1 cellular context compared by ENCODE assay signal in the genomic region with DNA sequence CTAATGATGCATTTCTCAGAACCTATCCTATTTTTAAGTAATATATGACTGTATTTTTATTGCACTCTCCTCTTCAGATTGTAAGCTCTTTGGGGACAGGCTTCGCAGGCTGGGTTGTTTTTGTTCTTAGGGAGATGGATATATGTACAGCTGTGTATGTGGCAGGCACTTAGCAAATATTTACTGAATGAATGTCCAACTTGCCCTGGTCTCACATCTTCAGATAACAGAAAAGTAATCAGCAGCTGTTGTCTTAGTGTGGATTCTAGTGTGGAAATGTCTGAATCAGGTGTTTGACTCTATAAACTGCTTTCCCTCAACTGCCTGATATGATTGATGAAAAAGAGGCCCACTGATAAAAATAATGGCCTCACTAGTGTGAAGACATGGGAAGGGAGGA.
TF ChIP-seq lines count a peak whose summit lies in the region.

No MANE protein-coding gene starts in this region.

TF ChIP-seq in HepG2, 621 proteins besides CTCF, POLR2A, EP300 and RAD21 (continues in another document):
- TF ChIP-seq CBX1 (IDR thresholded peaks at IDR 0.05; ENCODE audit: low read depth) (no peak), ETV5 (CRISPR knock-in tag; IDR thresholded peaks at IDR 0.05; ENCODE audit: borderline replicate concordance) (peak; percentile 55; the same call in 1 of the 2 replicates), HNF1B (CRISPR knock-in tag; IDR thresholded peaks at IDR 0.05) (peak; percentile 77), FOXA1 (IDR thresholded peaks at IDR 0.05) (peak; percentile 60), FOXA1 (CRISPR knock-in tag; IDR thresholded peaks at IDR 0.05) (peak; percentile 84), ZSCAN12 (CRISPR knock-in tag; IDR thresholded peaks at IDR 0.05) (no peak), MAZ (IDR thresholded peaks at IDR 0.05; ENCODE audit: borderline replicate concordance, low read depth, low read length) (no peak), MAZ (CRISPR knock-in tag; IDR thresholded peaks at IDR 0.05; ENCODE audit: low read depth) (0 out of 2 replicates have a peak, but pooled peaks have one; percentile 36), TCF7L2 (IDR thresholded peaks at IDR 0.05; ENCODE audit: low read depth, low read length) (no peak), IRF2 (CRISPR knock-in tag; IDR thresholded peaks at IDR 0.05) (0 out of 2 replicates have a peak, but pooled peaks have one; percentile 30), ZHX2 (IDR thresholded peaks at IDR 0.05; ENCODE audit: low read depth) (no peak), ZHX2 (CRISPR knock-in tag; IDR thresholded peaks at IDR 0.05; ENCODE audit: borderline replicate concordance) (no peak), ZFP1 (CRISPR knock-in tag; IDR thresholded peaks at IDR 0.05) (0 out of 2 replicates have a peak, but pooled peaks have one; percentile 38), PHF21A (CRISPR knock-in tag; IDR thresholded peaks at IDR 0.05) (peak; percentile 62), FOXK1 (CRISPR knock-in tag; IDR thresholded peaks at IDR 0.05; ENCODE audit: borderline replicate concordance, low read depth) (peak; percentile 92), SP140L (CRISPR knock-in tag; IDR thresholded peaks at IDR 0.05; ENCODE audit: borderline replicate concordance) (no peak), NCOA2 (CRISPR knock-in tag; IDR thresholded peaks at IDR 0.05) (peak; percentile 77), THAP11 (CRISPR knock-in tag; IDR thresholded peaks at IDR 0.05) (0 out of 2 replicates have a peak, but pooled peaks have one; percentile 38), ZNF670 (CRISPR knock-in tag; IDR thresholded peaks at IDR 0.05; ENCODE audit: borderline replicate concordance) (peak; percentile 73; the same call in 1 of the 2 replicates), ZNF747 (CRISPR knock-in tag; IDR thresholded peaks at IDR 0.05; ENCODE audit: borderline replicate concordance) (peak; percentile 55; the same call in 1 of the 2 replicates), NCOA1 (CRISPR knock-in tag; IDR thresholded peaks at IDR 0.05) (no peak), TFAP4 (IDR thresholded peaks at IDR 0.05; ENCODE audit: borderline replicate concordance, low read depth) (peak; percentile 95), MTF1 (CRISPR knock-in tag; IDR thresholded peaks at IDR 0.05) (no peak), HHEX (CRISPR knock-in tag; IDR thresholded peaks at IDR 0.05) (0 out of 2 replicates have a peak, but pooled peaks have one; percentile 46), MXD1 (CRISPR knock-in tag; IDR thresholded peaks at IDR 0.05) (no peak), MEIS2 (CRISPR knock-in tag; IDR thresholded peaks at IDR 0.05) (peak; percentile 76; the same call in 1 of the 2 replicates), ZNF780A (CRISPR knock-in tag; IDR thresholded peaks at IDR 0.05) (no peak), ATAD3A (CRISPR knock-in tag; IDR thresholded peaks at IDR 0.05) (no peak), SOX6 (IDR thresholded peaks at IDR 0.05) (no peak), SOX6 (CRISPR knock-in tag; IDR thresholded peaks at IDR 0.05) (peak; percentile 83), KLF9 (CRISPR knock-in tag; IDR thresholded peaks at IDR 0.05; ENCODE audit: low read depth) (no peak), ZNF878 (CRISPR knock-in tag; IDR thresholded peaks at IDR 0.05) (peak; percentile 91; the same call in 1 of the 2 replicates), SAP130 (CRISPR knock-in tag; IDR thresholded peaks at IDR 0.05; ENCODE audit: low read depth) (peak; percentile 80), ZNF644 (CRISPR knock-in tag; IDR thresholded peaks at IDR 0.05; ENCODE audit: low read depth) (0 out of 2 replicates have a peak, but pooled peaks have one; percentile 26), FOXA3 (CRISPR knock-in tag; IDR thresholded peaks at IDR 0.05) (peak; percentile 97), FOXP1 (IDR thresholded peaks at IDR 0.05) (peak; percentile 31; the same call in 1 of the 2 replicates), FOXP1 (CRISPR knock-in tag; IDR thresholded peaks at IDR 0.05) (peak; percentile 93), ZNF484 (CRISPR knock-in tag; IDR thresholded peaks at IDR 0.05; ENCODE audit: borderline replicate concordance, low read depth) (no peak), PITX1 (CRISPR knock-in tag; IDR thresholded peaks at IDR 0.05) (peak; percentile 71; the same call in 1 of the 2 replicates), CCDC6 (CRISPR knock-in tag; IDR thresholded peaks at IDR 0.05) (peak; percentile 56; the same call in 1 of the 2 replicates)
- TF ChIP-seq, protein P1, sequence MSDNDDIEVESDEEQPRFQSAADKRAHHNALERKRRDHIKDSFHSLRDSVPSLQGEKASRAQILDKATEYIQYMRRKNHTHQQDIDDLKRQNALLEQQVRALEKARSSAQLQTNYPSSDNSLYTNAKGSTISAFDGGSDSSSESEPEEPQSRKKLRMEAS (IDR thresholded peaks at IDR 0.05), result 0 out of 2 replicates have a peak, but pooled peaks have one; percentile 15
- TF ChIP-seq, protein P2, sequence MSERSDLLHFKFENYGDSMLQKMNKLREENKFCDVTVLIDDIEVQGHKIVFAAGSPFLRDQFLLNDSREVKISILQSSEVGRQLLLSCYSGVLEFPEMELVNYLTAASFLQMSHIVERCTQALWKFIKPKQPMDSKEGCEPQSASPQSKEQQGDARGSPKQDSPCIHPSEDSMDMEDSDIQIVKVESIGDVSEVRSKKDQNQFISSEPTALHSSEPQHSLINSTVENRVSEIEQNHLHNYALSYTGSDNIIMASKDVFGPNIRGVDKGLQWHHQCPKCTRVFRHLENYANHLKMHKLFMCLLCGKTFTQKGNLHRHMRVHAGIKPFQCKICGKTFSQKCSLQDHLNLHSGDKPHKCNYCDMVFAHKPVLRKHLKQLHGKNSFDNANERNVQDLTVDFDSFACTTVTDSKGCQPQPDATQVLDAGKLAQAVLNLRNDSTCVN (CRISPR knock-in tag; IDR thresholded peaks at IDR 0.05; ENCODE audit: borderline replicate concordance), result no peak
- TF ChIP-seq, protein P3, sequence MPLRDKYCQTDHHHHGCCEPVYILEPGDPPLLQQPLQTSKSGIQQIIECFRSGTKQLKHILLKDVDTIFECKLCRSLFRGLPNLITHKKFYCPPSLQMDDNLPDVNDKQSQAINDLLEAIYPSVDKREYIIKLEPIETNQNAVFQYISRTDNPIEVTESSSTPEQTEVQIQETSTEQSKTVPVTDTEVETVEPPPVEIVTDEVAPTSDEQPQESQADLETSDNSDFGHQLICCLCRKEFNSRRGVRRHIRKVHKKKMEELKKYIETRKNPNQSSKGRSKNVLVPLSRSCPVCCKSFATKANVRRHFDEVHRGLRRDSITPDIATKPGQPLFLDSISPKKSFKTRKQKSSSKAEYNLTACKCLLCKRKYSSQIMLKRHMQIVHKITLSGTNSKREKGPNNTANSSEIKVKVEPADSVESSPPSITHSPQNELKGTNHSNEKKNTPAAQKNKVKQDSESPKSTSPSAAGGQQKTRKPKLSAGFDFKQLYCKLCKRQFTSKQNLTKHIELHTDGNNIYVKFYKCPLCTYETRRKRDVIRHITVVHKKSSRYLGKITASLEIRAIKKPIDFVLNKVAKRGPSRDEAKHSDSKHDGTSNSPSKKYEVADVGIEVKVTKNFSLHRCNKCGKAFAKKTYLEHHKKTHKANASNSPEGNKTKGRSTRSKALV (CRISPR knock-in tag; IDR thresholded peaks at IDR 0.05), result peak; percentile 32; the same call in 1 of the 2 replicates
- TF ChIP-seq, protein P4, sequence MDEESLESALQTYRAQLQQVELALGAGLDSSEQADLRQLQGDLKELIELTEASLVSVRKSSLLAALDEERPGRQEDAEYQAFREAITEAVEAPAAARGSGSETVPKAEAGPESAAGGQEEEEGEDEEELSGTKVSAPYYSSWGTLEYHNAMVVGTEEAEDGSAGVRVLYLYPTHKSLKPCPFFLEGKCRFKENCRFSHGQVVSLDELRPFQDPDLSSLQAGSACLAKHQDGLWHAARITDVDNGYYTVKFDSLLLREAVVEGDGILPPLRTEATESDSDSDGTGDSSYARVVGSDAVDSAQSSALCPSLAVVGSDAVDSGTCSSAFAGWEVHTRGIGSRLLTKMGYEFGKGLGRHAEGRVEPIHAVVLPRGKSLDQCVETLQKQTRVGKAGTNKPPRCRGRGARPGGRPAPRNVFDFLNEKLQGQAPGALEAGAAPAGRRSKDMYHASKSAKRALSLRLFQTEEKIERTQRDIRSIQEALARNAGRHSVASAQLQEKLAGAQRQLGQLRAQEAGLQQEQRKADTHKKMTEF (CRISPR knock-in tag; IDR thresholded peaks at IDR 0.05), result peak; percentile 78
- TF ChIP-seq, protein P5, sequence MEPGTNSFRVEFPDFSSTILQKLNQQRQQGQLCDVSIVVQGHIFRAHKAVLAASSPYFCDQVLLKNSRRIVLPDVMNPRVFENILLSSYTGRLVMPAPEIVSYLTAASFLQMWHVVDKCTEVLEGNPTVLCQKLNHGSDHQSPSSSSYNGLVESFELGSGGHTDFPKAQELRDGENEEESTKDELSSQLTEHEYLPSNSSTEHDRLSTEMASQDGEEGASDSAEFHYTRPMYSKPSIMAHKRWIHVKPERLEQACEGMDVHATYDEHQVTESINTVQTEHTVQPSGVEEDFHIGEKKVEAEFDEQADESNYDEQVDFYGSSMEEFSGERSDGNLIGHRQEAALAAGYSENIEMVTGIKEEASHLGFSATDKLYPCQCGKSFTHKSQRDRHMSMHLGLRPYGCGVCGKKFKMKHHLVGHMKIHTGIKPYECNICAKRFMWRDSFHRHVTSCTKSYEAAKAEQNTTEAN (CRISPR knock-in tag; conservative IDR thresholded peaks at IDR 0.05), result peak; percentile 96
- TF ChIP-seq, protein P6, sequence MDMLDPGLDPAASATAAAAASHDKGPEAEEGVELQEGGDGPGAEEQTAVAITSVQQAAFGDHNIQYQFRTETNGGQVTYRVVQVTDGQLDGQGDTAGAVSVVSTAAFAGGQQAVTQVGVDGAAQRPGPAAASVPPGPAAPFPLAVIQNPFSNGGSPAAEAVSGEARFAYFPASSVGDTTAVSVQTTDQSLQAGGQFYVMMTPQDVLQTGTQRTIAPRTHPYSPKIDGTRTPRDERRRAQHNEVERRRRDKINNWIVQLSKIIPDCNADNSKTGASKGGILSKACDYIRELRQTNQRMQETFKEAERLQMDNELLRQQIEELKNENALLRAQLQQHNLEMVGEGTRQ (IDR thresholded peaks at IDR 0.05; ENCODE audit: low read depth, low read length), result no peak
- TF ChIP-seq, protein P6 (CRISPR knock-in tag; IDR thresholded peaks at IDR 0.05; ENCODE audit: borderline replicate concordance), result no peak
